9 cellular contexts compared by ENCODE assay signal in the genomic region with DNA sequence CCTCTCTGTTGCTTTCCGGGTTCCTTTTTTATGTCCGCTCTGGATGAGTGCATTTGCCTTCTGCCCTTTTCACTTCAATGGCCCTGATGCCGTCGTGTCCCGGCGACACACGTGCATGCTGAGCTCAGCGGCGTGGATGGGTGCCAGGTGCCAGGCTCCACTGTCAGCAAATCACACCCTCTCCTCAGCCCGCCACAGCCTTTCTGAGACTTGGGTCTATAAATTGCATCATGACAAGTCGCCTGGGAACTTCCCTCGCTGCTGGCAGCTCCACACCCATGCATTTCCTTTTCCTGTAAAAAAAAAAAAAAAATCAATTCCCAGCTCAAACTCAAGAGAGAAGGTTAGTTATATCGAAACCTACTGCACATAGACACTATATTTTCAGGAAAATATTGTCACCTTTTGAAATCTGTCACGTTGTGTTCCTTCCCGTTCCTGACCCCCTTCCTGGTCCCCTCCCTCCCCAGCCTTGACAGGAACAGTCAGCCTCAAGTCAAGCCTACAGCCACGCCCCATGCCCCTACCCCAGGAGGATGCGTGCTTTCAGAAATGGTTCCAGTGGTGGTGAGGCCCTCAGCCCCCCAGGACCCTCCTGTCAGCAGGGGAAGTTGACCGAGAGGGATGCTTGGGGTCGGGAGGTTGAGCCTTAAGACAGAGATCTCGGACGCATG.
DNase-seq lines count a peak whose midpoint lies in the region; ATAC-seq and TF ChIP-seq lines count a peak whose summit lies in the region.
"Had no signal": no experiment of that assay in that cellular context is flagged by ENCODE, and none has a peak within 500 bp of the region (broad histone marks: within the 10 kb centered on the region; RNA-seq: fewer than 3 reads in every experiment).

No MANE protein-coding gene starts in this region.

- TF ChIP-seq EP300 in esophagus muscularis mucosa (IDR thresholded peaks at IDR 0.05) = no peak

- DNase-seq in activated effector memory CD4-positive, alpha-beta T cell treated with anti-CD3 and anti-CD28 coated beads, Interleukin-2, amount 50 U/mL, for 16 hours = peak; percentile 65
- DNase-seq in activated effector memory CD4-positive, alpha-beta T cell treated with Interleukin-2 at 50 U/mL for 16 hours = no peak
- DNase-seq in renal cortical epithelial cell (ENCODE audit: low read depth) = peak; percentile 47
- DNase-seq in aorta = peak; percentile 84 to 93
- no peak for DNase-seq in D341Med (ENCODE audit: low spot score)
- DNase-seq in esophagus muscularis mucosa (ENCODE audit: extremely low spot score) = no peak
- DNase-seq: NCI-H2171 had no signal

- TF ChIP-seq POLR2A in esophagus muscularis mucosa (IDR thresholded peaks at IDR 0.05; ENCODE audit: low read depth) = no peak

- H3K4me1 ChIP-seq in aorta (ENCODE audit: control insufficient read depth in 1 of 2, insufficient read depth in 2 of 2, low read length in 2 of 2) = peaks cover 0 to 1% of the 10 kb centered on the region in 2 donors
- H3K4me1 ChIP-seq in esophagus muscularis mucosa = peaks cover 0 to 6% (median 0%) of the 10 kb centered on the region in 4 donors

- H3K9me3 ChIP-seq in aorta (ENCODE audit: control insufficient read depth, low read length) = no peaks in the 10 kb centered on the region
- H3K9me3 ChIP-seq in esophagus muscularis mucosa = no peaks in the 10 kb centered on the region

- intact Hi-C loops in aorta (cut with DNase I) = loop anchor here in 1 of 2 donors (10.0 kb wide), 1 partner anchor 112 kb away; a partner anchor contains a TSS
- intact Hi-C loops in esophagus muscularis mucosa (cut with DNase I) = no loop called here

- H3K36me3 ChIP-seq in aorta (ENCODE audit: control insufficient read depth in 1 of 2, insufficient read depth in 2 of 2, low read length in 1 of 2) (no peaks in the 10 kb centered on the region), esophagus muscularis mucosa (no peaks in the 10 kb centered on the region)

- no peak overlapping the region for H3K27ac ChIP-seq in aorta (ENCODE audit: low read depth in 1 of 2, low read length in 2 of 2)
- peak overlapping the region in 2 of 4 donors; percentile 34 to 44 for H3K27ac ChIP-seq in esophagus muscularis mucosa (replicated peaks in 1 of 4)

- WGBS in aorta, 2 donors = 50 to 53% methylated on average over 21 of the region's 21 CpGs
- WGBS in esophagus muscularis mucosa = 79% methylated on average over 17 of the region's 21 CpGs

- H3K4me3 ChIP-seq in aorta (ENCODE audit: low read length in 2 of 2) (no peak overlapping the region), esophagus muscularis mucosa (peak overlapping the region in 1 of 4 donors; percentile 14)

- no peaks in the 10 kb centered on the region for H3K27me3 ChIP-seq in aorta (ENCODE audit: control insufficient read depth in 1 of 2, insufficient read depth in 2 of 2, low read length in 1 of 2)
- peaks cover 0 to 4% (median 0%) of the 10 kb centered on the region in 4 donors for H3K27me3 ChIP-seq in esophagus muscularis mucosa

- peak; percentile 68 for ATAC-seq in esophagus mucosa
- peak; percentile 75 for ATAC-seq in aorta (ENCODE audit: low FRiP score)
- ATAC-seq in GM21737 (IDR thresholded peaks at IDR 0.05; ENCODE audit: unreplicated experiment) = no peak

- no peak for TF ChIP-seq CTCF in esophagus muscularis mucosa (IDR thresholded peaks at IDR 0.05)

Comparison
In these comparisons a context has a peak if more than half of its experiments do, and no peak if none do; other contexts are left out.
1. DNase-seq: peak in activated effector memory CD4-positive, alpha-beta T cell treated with anti-CD3 and anti-CD28 coated beads, Interleukin-2, amount 50 U/mL, for 16 hours (single experiment), renal cortical epithelial cell (single experiment) and aorta (2 of 2); none in activated effector memory CD4-positive, alpha-beta T cell treated with Interleukin-2 at 50 U/mL for 16 hours (single experiment), D341Med (single experiment) and esophagus muscularis mucosa (single experiment).